In the genomic region with DNA sequence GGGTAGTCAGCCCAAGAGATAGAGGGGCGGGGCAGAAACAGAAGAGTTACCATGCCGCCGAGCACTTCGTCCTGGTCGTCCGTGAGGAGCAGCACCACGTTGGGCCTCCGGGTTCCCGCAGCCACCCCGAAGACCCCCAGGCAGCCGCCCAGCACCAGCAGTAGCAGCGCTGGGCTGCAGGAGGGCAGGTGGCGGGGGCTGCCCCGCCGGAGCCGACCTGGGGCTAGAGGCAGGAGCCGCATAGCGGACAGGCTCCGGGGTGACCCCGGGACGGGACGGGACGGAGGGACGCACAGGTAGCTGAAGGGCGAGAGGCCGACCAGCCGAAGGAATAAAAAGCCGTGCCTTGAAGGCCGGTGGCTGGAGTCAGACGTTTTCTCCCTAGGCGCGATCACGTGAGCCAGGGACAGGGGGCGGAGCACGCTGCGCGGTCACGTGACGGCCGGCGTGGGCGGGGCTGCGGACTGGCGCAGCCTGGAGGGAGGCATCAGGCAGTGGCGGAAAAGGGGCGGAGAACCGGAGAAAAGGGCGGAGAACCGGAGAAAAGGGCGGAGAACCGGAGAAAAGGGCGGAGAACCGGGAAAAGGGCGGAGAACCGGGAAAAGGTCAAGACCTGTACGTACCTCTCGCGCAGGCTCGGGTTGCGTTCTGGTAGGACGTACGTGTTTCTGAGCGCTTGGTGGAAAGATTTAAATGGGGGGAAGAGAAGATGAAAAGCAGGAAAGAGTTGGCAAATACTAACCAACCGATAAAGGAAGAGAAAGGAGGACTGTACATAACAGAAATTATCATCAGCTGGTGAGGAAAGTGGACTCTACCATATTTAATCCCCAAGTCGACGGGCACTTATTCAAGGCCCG, we compare ENCODE assay signal across 8 cellular contexts. TPM values are rescaled to one million over a fixed set of nuclear protein-coding genes. Genes with fewer than 3 reads are reported as not detected.
DNase-seq lines count a peak whose midpoint lies in the region; ATAC-seq, FAIRE-seq and TF ChIP-seq lines count a peak whose summit lies in the region.

A gene (minus strand): TSS at position 372 of the 860 bp plus-strand sequence. CDS start 130 bp downstream, at position 242.

- TF ChIP-seq CTCF in left ventricle myocardium inferior (IDR thresholded peaks at IDR 0.05; ENCODE audit: borderline replicate concordance) (no peak), prostate gland (IDR thresholded peaks at IDR 0.05) (peak in 1 of 4 experiments; percentile 14)

- peak within 1 kb of the TSS; percentile 88 for H3K4me3 ChIP-seq in left ventricle myocardium inferior
- peak within 1 kb of the TSS; percentile 88 to 90 for H3K4me3 ChIP-seq in prostate gland
- H3K4me3 ChIP-seq in urinary bladder (ENCODE audit: low read depth, low read length), result peak within 1 kb of the TSS; percentile 96

- DNase-seq in GM12892 (ENCODE audit: insufficient read length) (peak; percentile 90), NCI-H1694 (lab: John Stamatoyannopoulos, UW) (peak; percentile 61), amygdala (lab: John Stamatoyannopoulos, UW) (peak; percentile 61 to 96 (median 91)), left ventricle myocardium inferior (peak; percentile 95), prostate gland (ENCODE audit: low spot score) (peak; percentile 96)

- H3K9me3 Mint-ChIP-seq in T-helper 1 cell treated with Interleukin-12 subunit alpha and Interleukin-12 subunit beta and Interleukin-4 antibody, amounts not matched to agents 30 μg/mL and 1 μg/mL, for 36 hours, result no peaks in the 10 kb centered on the region

- no peaks in the 10 kb centered on the region for H3K27me3 ChIP-seq in left ventricle myocardium inferior (ENCODE audit: low read depth)
- H3K27me3 ChIP-seq in prostate gland (replicated peaks; ENCODE audit: insufficient read depth), result no peaks in the 10 kb centered on the region

- H3K4me1 Mint-ChIP-seq in T-helper 1 cell treated with Interleukin-12 subunit alpha and Interleukin-12 subunit beta and Interleukin-4 antibody, amounts not matched to agents 30 μg/mL and 1 μg/mL, for 36 hours (ENCODE audit: low read depth), result peaks cover 29% of the 10 kb centered on the region

- under 1% methylated on average over 67 of the region's 67 CpGs for WGBS in prostate gland
- under 1% methylated on average over 67 of the region's 67 CpGs for WGBS in urinary bladder

- peaks cover 5% of the 10 kb centered on the region for H3K27me3 Mint-ChIP-seq in T-helper 1 cell treated with Interleukin-12 subunit alpha and Interleukin-12 subunit beta and Interleukin-4 antibody, amounts not matched to agents 30 μg/mL and 1 μg/mL, for 36 hours (ENCODE audit: low read depth)

- FAIRE-seq in GM12892 (lab: Jason Lieb, UNC), result peak; percentile 98

- H3K4me3 Mint-ChIP-seq in T-helper 1 cell treated with Interleukin-12 subunit alpha and Interleukin-12 subunit beta and Interleukin-4 antibody, amounts not matched to agents 30 μg/mL and 1 μg/mL, for 36 hours, result peak within 1 kb of the TSS; percentile 92

- H3K36me3 ChIP-seq in left ventricle myocardium inferior (no peaks in the 10 kb centered on the region), prostate gland (no peaks in the 10 kb centered on the region), urinary bladder (ENCODE audit: insufficient read depth) (no peaks in the 10 kb centered on the region)

- H3K27ac ChIP-seq in left ventricle myocardium inferior (replicated peaks), result peak within 1 kb of the TSS; percentile 92
- H3K27ac ChIP-seq in prostate gland, result peak within 1 kb of the TSS; percentile 81 to 83
- peak within 1 kb of the TSS; percentile 82 for H3K27ac ChIP-seq in urinary bladder (ENCODE audit: low read depth)

- H3K9me3 ChIP-seq in left ventricle myocardium inferior (replicated peaks) (no peaks in the 10 kb centered on the region), prostate gland (no peaks in the 10 kb centered on the region)

- intact Hi-C loops in left ventricle myocardium inferior (cut with micrococcal nuclease) (no loop called here), prostate gland (cut with DNase I) (no loop called here)

- peak; percentile 62; the same call in 1 of the 2 replicates for TF ChIP-seq POLR2A in GM12892 (IDR thresholded peaks at IDR 0.05; ENCODE audit: low read depth, low read length)
- peak; percentile 49 for TF ChIP-seq POLR2A in prostate gland (IDR thresholded peaks at IDR 0.05)

- H3K4me1 ChIP-seq in left ventricle myocardium inferior, result peaks cover 39% of the 10 kb centered on the region
- no peaks in the 10 kb centered on the region for H3K4me1 ChIP-seq in prostate gland (replicated peaks)
- H3K4me1 ChIP-seq in urinary bladder (ENCODE audit: insufficient read depth), result no peaks in the 10 kb centered on the region

- peak; percentile 68 for ATAC-seq in HG02870 (IDR thresholded peaks at IDR 0.05; ENCODE audit: unreplicated experiment)

- peaks cover 4% of the 10 kb centered on the region for H3K36me3 Mint-ChIP-seq in T-helper 1 cell treated with Interleukin-12 subunit alpha and Interleukin-12 subunit beta and Interleukin-4 antibody, amounts not matched to agents 30 μg/mL and 1 μg/mL, for 36 hours (ENCODE audit: low read depth)

- peak within 1 kb of the TSS; percentile 85 for H3K27ac Mint-ChIP-seq in T-helper 1 cell treated with Interleukin-12 subunit alpha and Interleukin-12 subunit beta and Interleukin-4 antibody, amounts not matched to agents 30 μg/mL and 1 μg/mL, for 36 hours

RNA-seq across cellular contexts. Expression of the gene that starts here (rescaled TPM):
- polyA plus RNA-seq in GM12892 (2012; ENCODE audit: missing spikeins), result 15.7 TPM
- total RNA-seq in left ventricle myocardium inferior, result 97.2 TPM
- total RNA-seq in prostate gland, result 10 to 100 TPM; 77.7 to 98.7 TPM
- total RNA-seq in urinary bladder, result 120 TPM
- polyA plus RNA-seq in urinary bladder, result 82.0 TPM

Comparison
In these comparisons a context has a peak if more than half of its experiments do, and no peak if none do; other contexts are left out.
1. Peak in every context shown above with its lines: DNase-seq, ATAC-seq, H3K4me3 ChIP-seq and H3K27ac ChIP-seq.